ENCODE assay signal across 23 cellular contexts in the genomic region with DNA sequence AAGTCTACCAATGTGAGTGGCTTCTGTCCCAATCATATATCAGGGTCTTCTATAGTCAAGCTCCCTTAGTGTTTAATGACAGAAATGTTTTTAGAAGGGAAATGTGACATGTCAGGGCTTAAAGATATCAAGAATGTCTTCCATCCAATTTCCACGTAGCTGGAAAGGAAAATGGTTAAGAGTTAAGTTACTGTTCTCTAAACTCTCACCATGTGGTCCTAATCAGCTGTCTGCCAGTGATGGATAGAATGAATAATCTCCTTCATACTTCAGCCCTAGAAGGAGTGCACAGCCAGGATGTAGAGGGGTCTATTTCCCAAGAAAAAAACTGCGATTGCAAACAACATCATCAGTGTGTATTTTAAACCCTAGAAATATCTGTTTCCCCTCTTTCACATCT. TPM values are rescaled to one million over a fixed set of nuclear protein-coding genes. Genes with fewer than 3 reads are reported as not detected.
DNase-seq lines count a peak whose midpoint lies in the region; ATAC-seq and TF ChIP-seq lines count a peak whose summit lies in the region.
"Had no signal": no experiment of that assay in that cellular context is flagged by ENCODE, and none has a peak within 500 bp of the region (broad histone marks: within the 10 kb centered on the region; RNA-seq: fewer than 3 reads in every experiment).

No MANE protein-coding gene starts in this region.

- H3K36me3 Mint-ChIP-seq in GM23338 (ENCODE audit: low read depth) = peaks cover 80% of the 10 kb centered on the region
- H3K36me3 Mint-ChIP-seq: CD14-positive monocyte; CD4-positive, alpha-beta memory T cell; CD4-positive, CD25-positive, alpha-beta regulatory T cell; CD8-positive, alpha-beta memory T cell had no signal

- H3K9ac ChIP-seq in adipocyte (ENCODE audit: low read length) (no peak overlapping the region), neural cell (ENCODE audit: low read length) (no peak overlapping the region)
- H3K9ac ChIP-seq: BLaER1 had no signal

- DNase-seq in GM23338 (ENCODE audit: low spot score) (no peak), adipocyte (ENCODE audit: low read depth) (peak; percentile 43), NCI-H2171 (lab: John Stamatoyannopoulos, UW) (no peak), SHP77 treated with DMSO at 0.1 percent for 48 hours (lab: John Stamatoyannopoulos, UW) (no peak)
- DNase-seq: 8988T; ACHN; BE2C; CD4-positive, alpha-beta memory T cell; CD4-positive, CD25-positive, alpha-beta regulatory T cell; CD8-positive, alpha-beta memory T cell; COR-L47; DMS153; DMS53; DMS79; DND-41; EL; GDM1 had no signal

- peak overlapping the region; percentile 60 for H3K27ac ChIP-seq in GM23338 (ENCODE audit: low read depth)
- no peak overlapping the region for H3K27ac ChIP-seq in neural cell (ENCODE audit: low read length)
- H3K27ac ChIP-seq: BLaER1 had no signal

- no peak for TF ChIP-seq CTCF in GM23338 (conservative IDR thresholded peaks at IDR 0.05; ENCODE audit: low read depth in 2 of 2)
- no peak for TF ChIP-seq CTCF in neural cell (IDR thresholded peaks at IDR 0.05; ENCODE audit: poor library complexity, severe bottlenecking)

- H2AFZ ChIP-seq in GM23338 (no peak overlapping the region), neural cell (ENCODE audit: low read depth, low read length) (no peak overlapping the region)

- peaks cover 34% of the 10 kb centered on the region for H3K4me1 ChIP-seq in GM23338 (ENCODE audit: insufficient read depth)
- peaks cover 3% of the 10 kb centered on the region for H3K4me1 ChIP-seq in adipocyte (ENCODE audit: control insufficient read depth, insufficient read depth, low read length)
- H3K4me1 ChIP-seq: BLaER1 had no signal

- ATAC-seq in GM23338 (no peak), HG03432 (IDR thresholded peaks at IDR 0.05; ENCODE audit: unreplicated experiment) (no peak)
- ATAC-seq: GM12878 had no signal

- peaks cover 36% of the 10 kb centered on the region for H3K4me1 Mint-ChIP-seq in GM23338
- H3K4me1 Mint-ChIP-seq: CD14-positive monocyte; CD4-positive, alpha-beta memory T cell; CD4-positive, CD25-positive, alpha-beta regulatory T cell; CD8-positive, alpha-beta memory T cell had no signal

- no peak overlapping the region for H3K4me3 Mint-ChIP-seq in GM23338
- H3K4me3 Mint-ChIP-seq: CD4-positive, alpha-beta memory T cell; CD4-positive, CD25-positive, alpha-beta regulatory T cell; CD8-positive, alpha-beta memory T cell had no signal

- H3K27me3 ChIP-seq in GM23338 (ENCODE audit: insufficient read depth) = no peaks in the 10 kb centered on the region
- peaks cover 29% of the 10 kb centered on the region for H3K27me3 ChIP-seq in adipocyte (replicated peaks; ENCODE audit: control insufficient read depth, insufficient read depth, low read length)
- no peaks in the 10 kb centered on the region for H3K27me3 ChIP-seq in neural cell (ENCODE audit: insufficient read depth, low read depth, low read length)
- H3K27me3 ChIP-seq: BE2C, BLaER1 had no signal

- no peaks in the 10 kb centered on the region; the same call in 2 of the 3 replicates for H3K9me3 Mint-ChIP-seq in GM23338
- H3K9me3 Mint-ChIP-seq: CD14-positive monocyte had no signal

- no peaks in the 10 kb centered on the region for H3K9me2 ChIP-seq in GM23338 (ENCODE audit: insufficient read depth)
- no peaks in the 10 kb centered on the region for H3K9me2 ChIP-seq in neural cell (ENCODE audit: insufficient read depth, low read length)

- H3F3A ChIP-seq in GM23338 (replicated peaks; ENCODE audit: low read depth) = no peaks in the 10 kb centered on the region
- H3F3A ChIP-seq in neural cell (ENCODE audit: insufficient read depth, low read length, poor library complexity, severe bottlenecking) = no peaks in the 10 kb centered on the region

- H3K4me3 ChIP-seq in GM23338 (no peak overlapping the region), adipocyte (ENCODE audit: low read length) (no peak overlapping the region), neural cell (ENCODE audit: low read length) (no peak overlapping the region)
- H3K4me3 ChIP-seq: BLaER1, GM12878 had no signal

- peaks cover 25% of the 10 kb centered on the region for H3K36me3 ChIP-seq in GM23338 (ENCODE audit: insufficient read depth)
- no peaks in the 10 kb centered on the region for H3K36me3 ChIP-seq in adipocyte (ENCODE audit: control insufficient read depth, insufficient read depth, low read length, severe bottlenecking)
- H3K36me3 ChIP-seq in neural cell (ENCODE audit: insufficient read depth, low read length) = no peaks in the 10 kb centered on the region
- H3K36me3 ChIP-seq: BE2C had no signal

- peak; percentile 72 for TF ChIP-seq EP300 in neural cell (conservative IDR thresholded peaks at IDR 0.05; ENCODE audit: poor library complexity, severe bottlenecking)

- H3K27ac Mint-ChIP-seq in GM23338 = no peak overlapping the region
- H3K27ac Mint-ChIP-seq: CD14-positive monocyte; CD4-positive, alpha-beta memory T cell; CD4-positive, CD25-positive, alpha-beta regulatory T cell; CD8-positive, alpha-beta memory T cell had no signal

- H3K27me3 Mint-ChIP-seq in GM23338 (ENCODE audit: insufficient read depth, low read depth, poor library complexity) = peaks cover 3% of the 10 kb centered on the region

- H4K20me1 ChIP-seq in GM23338 (replicated peaks; ENCODE audit: insufficient read depth) (no peaks in the 10 kb centered on the region), neural cell (ENCODE audit: insufficient read depth) (no peaks in the 10 kb centered on the region)
- H4K20me1 ChIP-seq: BLaER1 had no signal

- H3K9me3 ChIP-seq in adipocyte (ENCODE audit: control insufficient read depth, low read length) (no peaks in the 10 kb centered on the region), neural cell (ENCODE audit: low read length) (no peaks in the 10 kb centered on the region)
- H3K9me3 ChIP-seq: BE2C, BLaER1 had no signal

- H3K79me2 ChIP-seq in GM23338 (replicated peaks; ENCODE audit: insufficient read depth) (peaks cover 30% of the 10 kb centered on the region), neural cell (replicated peaks; ENCODE audit: insufficient read depth, low read length) (no peaks in the 10 kb centered on the region)

- no peak for TF ChIP-seq RAD21 in neural cell (conservative IDR thresholded peaks at IDR 0.05)

- H3K4me2 ChIP-seq in GM23338 = no peak overlapping the region
- H3K4me2 ChIP-seq in neural cell (ENCODE audit: low read length) = peak overlapping the region; percentile 26
- H3K4me2 ChIP-seq: BLaER1 had no signal

TF ChIP-seq in GM23338, 12 proteins besides CTCF, POLR2A, EP300 and RAD21 (continues in another document):
- TF ChIP-seq ZNF331 (CRISPR knock-in tag; IDR thresholded peaks at IDR 0.05; ENCODE audit: low read depth) = no peak
- TF ChIP-seq EZH2 (IDR thresholded peaks at IDR 0.05; ENCODE audit: low read depth, unreplicated experiment) = no peak
- TF ChIP-seq, protein P1, sequence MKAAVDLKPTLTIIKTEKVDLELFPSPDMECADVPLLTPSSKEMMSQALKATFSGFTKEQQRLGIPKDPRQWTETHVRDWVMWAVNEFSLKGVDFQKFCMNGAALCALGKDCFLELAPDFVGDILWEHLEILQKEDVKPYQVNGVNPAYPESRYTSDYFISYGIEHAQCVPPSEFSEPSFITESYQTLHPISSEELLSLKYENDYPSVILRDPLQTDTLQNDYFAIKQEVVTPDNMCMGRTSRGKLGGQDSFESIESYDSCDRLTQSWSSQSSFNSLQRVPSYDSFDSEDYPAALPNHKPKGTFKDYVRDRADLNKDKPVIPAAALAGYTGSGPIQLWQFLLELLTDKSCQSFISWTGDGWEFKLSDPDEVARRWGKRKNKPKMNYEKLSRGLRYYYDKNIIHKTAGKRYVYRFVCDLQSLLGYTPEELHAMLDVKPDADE (IDR thresholded peaks at IDR 0.05) = no peak
- no peak for TF ChIP-seq NANOG (IDR thresholded peaks at IDR 0.05; ENCODE audit: borderline replicate concordance)

TF ChIP-seq in neural cell, 6 proteins besides CTCF, POLR2A, EP300 and RAD21:
- TF ChIP-seq TAF1 (IDR thresholded peaks at IDR 0.05; ENCODE audit: low read depth) (no peak), POLR2AphosphoS5 (IDR thresholded peaks at IDR 0.05) (peak; percentile 29)
- TF ChIP-seq, protein P2, sequence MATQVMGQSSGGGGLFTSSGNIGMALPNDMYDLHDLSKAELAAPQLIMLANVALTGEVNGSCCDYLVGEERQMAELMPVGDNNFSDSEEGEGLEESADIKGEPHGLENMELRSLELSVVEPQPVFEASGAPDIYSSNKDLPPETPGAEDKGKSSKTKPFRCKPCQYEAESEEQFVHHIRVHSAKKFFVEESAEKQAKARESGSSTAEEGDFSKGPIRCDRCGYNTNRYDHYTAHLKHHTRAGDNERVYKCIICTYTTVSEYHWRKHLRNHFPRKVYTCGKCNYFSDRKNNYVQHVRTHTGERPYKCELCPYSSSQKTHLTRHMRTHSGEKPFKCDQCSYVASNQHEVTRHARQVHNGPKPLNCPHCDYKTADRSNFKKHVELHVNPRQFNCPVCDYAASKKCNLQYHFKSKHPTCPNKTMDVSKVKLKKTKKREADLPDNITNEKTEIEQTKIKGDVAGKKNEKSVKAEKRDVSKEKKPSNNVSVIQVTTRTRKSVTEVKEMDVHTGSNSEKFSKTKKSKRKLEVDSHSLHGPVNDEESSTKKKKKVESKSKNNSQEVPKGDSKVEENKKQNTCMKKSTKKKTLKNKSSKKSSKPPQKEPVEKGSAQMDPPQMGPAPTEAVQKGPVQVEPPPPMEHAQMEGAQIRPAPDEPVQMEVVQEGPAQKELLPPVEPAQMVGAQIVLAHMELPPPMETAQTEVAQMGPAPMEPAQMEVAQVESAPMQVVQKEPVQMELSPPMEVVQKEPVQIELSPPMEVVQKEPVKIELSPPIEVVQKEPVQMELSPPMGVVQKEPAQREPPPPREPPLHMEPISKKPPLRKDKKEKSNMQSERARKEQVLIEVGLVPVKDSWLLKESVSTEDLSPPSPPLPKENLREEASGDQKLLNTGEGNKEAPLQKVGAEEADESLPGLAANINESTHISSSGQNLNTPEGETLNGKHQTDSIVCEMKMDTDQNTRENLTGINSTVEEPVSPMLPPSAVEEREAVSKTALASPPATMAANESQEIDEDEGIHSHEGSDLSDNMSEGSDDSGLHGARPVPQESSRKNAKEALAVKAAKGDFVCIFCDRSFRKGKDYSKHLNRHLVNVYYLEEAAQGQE (IDR thresholded peaks at IDR 0.05; ENCODE audit: borderline replicate concordance) = no peak

RNA-seq across cellular contexts. Expression of a gene that starts 36.3 kb away (rescaled TPM):
- total RNA-seq in GM23338 (2014; rRNA removed; shearing (Covaris generic)) = 112 and 116 TPM in 2 replicates
- polyA plus RNA-seq in GM23338 (2016; fragmentation: Nextera tagmentation; extraction: Ambion mirVana) (22.3 and 26.8 TPM in 2 replicates), neural cell (not detected in 2 replicates)
- not detected in 2 replicates for polyA minus RNA-seq in neural cell
- total RNA-seq: G401 had no signal
- polyA plus RNA-seq: CD14-positive monocyte; CD8-positive, alpha-beta memory T cell had no signal

Comparison
In these comparisons a context has a peak if more than half of its experiments do, and no peak if none do; other contexts are left out.
1. RNA of a gene that starts 36.3 kb away (polyA plus RNA-seq): 22.3 to 26.8 TPM in GM23338; not detected in neural cell; every median in the first group is over 10 times any median in the second.